Comparison of ENCODE assay signal across 2 cellular contexts in genomic region chr1:45268310-45268709, GRCh38. TPM values are rescaled to one million over a fixed set of nuclear protein-coding genes. Genes with fewer than 3 reads are reported as not detected.
"Had no signal": no experiment of that assay in that cellular context is flagged by ENCODE, and none has a peak within 500 bp of the region (broad histone marks: within the 10 kb centered on the region; RNA-seq: fewer than 3 reads in every experiment).

No MANE protein-coding gene starts in this region.

RNA-seq across cellular contexts. Expression of gene HPDL, which starts 58.4 kb away (rescaled TPM):
- total RNA-seq: HepG2, HT1080 had no signal
- polyA plus RNA-seq: HepG2 had no signal
